Comparison of ENCODE assay signal across 1 cellular context in the genomic region with DNA sequence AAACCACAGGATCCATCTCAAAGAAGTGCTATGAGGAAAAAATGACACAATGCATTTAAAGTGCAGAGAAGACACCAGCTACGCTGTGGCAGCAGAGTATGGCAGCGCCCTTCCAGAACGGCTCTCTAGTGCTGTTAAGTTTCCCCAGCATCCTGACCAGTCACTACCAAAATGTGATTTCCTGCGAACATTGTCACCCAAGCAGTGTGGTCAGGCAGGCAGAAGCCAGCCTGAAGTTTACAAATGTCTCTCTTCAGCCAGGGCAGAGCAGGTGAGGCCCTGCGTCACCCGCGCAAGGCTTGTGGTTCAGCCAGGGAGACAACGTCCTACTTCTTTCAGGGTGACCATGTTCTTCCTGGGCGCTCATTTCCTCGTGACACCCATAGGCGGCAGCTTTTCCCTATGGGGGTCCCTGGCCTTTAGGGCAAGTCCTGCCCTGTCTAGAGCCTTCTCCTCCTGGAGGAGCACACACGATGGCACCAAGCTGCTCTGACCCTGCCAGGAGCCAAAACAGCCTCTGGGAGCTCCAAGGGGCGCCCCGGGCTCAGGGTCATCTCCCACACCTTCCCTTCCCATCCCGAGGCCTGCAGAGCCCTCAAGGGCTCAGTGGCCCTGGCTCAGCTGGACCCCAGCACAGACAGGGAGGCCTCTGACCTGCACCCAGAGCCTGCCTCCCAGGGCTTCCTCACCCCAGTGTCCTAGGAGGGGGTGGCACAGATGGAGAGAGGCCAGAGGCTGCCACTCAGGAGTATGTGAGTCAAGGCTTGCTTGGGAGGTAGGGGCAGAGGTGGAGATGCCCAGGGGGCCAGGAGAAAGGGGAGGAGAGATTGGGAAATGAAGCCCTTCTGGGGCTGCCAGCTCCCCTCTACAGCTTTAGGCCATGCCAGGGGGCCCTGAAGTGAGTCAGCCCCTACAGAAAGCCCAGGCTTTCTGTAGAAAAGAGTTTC.
TF ChIP-seq lines count a peak whose summit lies in the region.

No MANE protein-coding gene starts in this region.

TF ChIP-seq in A549, 52 proteins besides CTCF, POLR2A, EP300 and RAD21 (continued from another document):
- no peak for TF ChIP-seq HOXB13 (CRISPR knock-in tag; IDR thresholded peaks at IDR 0.05; ENCODE audit: low read depth)
- TF ChIP-seq MAZ (IDR thresholded peaks at IDR 0.05; ENCODE audit: borderline replicate concordance, low read depth, low read length) = no peak
- TF ChIP-seq RARB (CRISPR knock-in tag; IDR thresholded peaks at IDR 0.05) = no peak
- TF ChIP-seq HOXA7 (CRISPR knock-in tag; IDR thresholded peaks at IDR 0.05) = no peak
- TF ChIP-seq HOXB5 (CRISPR knock-in tag; IDR thresholded peaks at IDR 0.05) = no peak
- TF ChIP-seq, protein P1, sequence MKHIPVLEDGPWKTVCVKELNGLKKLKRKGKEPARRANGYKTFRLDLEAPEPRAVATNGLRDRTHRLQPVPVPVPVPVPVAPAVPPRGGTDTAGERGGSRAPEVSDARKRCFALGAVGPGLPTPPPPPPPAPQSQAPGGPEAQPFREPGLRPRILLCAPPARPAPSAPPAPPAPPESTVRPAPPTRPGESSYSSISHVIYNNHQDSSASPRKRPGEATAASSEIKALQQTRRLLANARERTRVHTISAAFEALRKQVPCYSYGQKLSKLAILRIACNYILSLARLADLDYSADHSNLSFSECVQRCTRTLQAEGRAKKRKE (CRISPR knock-in tag; IDR thresholded peaks at IDR 0.05; ENCODE audit: low read depth) = no peak
